ENCODE assay signal across 15 cellular contexts in genomic region chr12:18798445-18799139, GRCh38.
DNase-seq lines count a peak whose midpoint lies in the region; ATAC-seq, FAIRE-seq and TF ChIP-seq lines count a peak whose summit lies in the region.
"Had no signal": no experiment of that assay in that cellular context is flagged by ENCODE, and none has a peak within 500 bp of the region (broad histone marks: within the 10 kb centered on the region; RNA-seq: fewer than 3 reads in every experiment).

No MANE protein-coding gene starts in this region.

- H3K27ac ChIP-seq in kidney (ENCODE audit: low read depth in 2 of 2, low read length in 2 of 2), result peak overlapping the region; percentile 73 to 90
- H3K27ac ChIP-seq in sigmoid colon, result peak overlapping the region; percentile 35 to 72 (median 58)
- H3K27ac ChIP-seq in thyroid gland, result no peak overlapping the region
- H3K27ac ChIP-seq in lower lobe of right lung, result no peak overlapping the region

- no peaks in the 10 kb centered on the region for H3K36me3 ChIP-seq in kidney (ENCODE audit: control insufficient read depth in 1 of 2, insufficient read depth in 2 of 2, low read length in 2 of 2)
- no peaks in the 10 kb centered on the region for H3K36me3 ChIP-seq in sigmoid colon
- H3K36me3 ChIP-seq in thyroid gland, result no peaks in the 10 kb centered on the region
- H3K36me3 ChIP-seq in lower lobe of right lung, result no peaks in the 10 kb centered on the region

- no peak for ATAC-seq in GM18520 (IDR thresholded peaks at IDR 0.05; ENCODE audit: unreplicated experiment)
- no peak for ATAC-seq in lower lobe of right lung

- no peaks in the 10 kb centered on the region for H3K27me3 ChIP-seq in sigmoid colon
- H3K27me3 ChIP-seq in thyroid gland, result no peaks in the 10 kb centered on the region
- H3K27me3 ChIP-seq in lower lobe of right lung (ENCODE audit: low read depth), result no peaks in the 10 kb centered on the region

- H3K9me3 ChIP-seq in kidney (ENCODE audit: control insufficient read depth in 1 of 2, low read length in 2 of 2) (no peaks in the 10 kb centered on the region), sigmoid colon (no peaks in the 10 kb centered on the region), thyroid gland (no peaks in the 10 kb centered on the region), lower lobe of right lung (no peaks in the 10 kb centered on the region)

- intact Hi-C loops in kidney (cut with DNase I), result no loop called here
- intact Hi-C loops in sigmoid colon (cut with DNase I), result loop anchor here (2.0 kb wide), 1 partner anchor 38 kb away; no protein-coding TSS in a partner anchor
- intact Hi-C loops in thyroid gland (cut with DNase I), result no loop called here
- intact Hi-C loops in lower lobe of right lung (cut with DNase I), result no loop called here

- H3K4me3 ChIP-seq in choroid plexus epithelial cell (ENCODE audit: low read depth, low read length), result no peak overlapping the region
- H3K4me3 ChIP-seq in kidney (ENCODE audit: low read length in 2 of 2), result peak overlapping the region; percentile 70 to 71
- H3K4me3 ChIP-seq in sigmoid colon, result no peak overlapping the region
- no peak overlapping the region for H3K4me3 ChIP-seq in thyroid gland (replicated peaks in 1 of 3)
- H3K4me3 ChIP-seq in lower lobe of right lung, result no peak overlapping the region

- no peak for TF ChIP-seq CTCF in choroid plexus epithelial cell (conservative IDR thresholded peaks at IDR 0.05; ENCODE audit: low read depth, low read length)
- TF ChIP-seq CTCF in kidney (IDR thresholded peaks at IDR 0.05; ENCODE audit: borderline replicate concordance, extremely low read depth, insufficient read depth), result no peak
- TF ChIP-seq CTCF in sigmoid colon (IDR thresholded peaks at IDR 0.05), result no peak
- TF ChIP-seq CTCF in thyroid gland (IDR thresholded peaks at IDR 0.05), result no peak
- no peak for TF ChIP-seq CTCF in lower lobe of right lung (IDR thresholded peaks at IDR 0.05)

- peaks cover 0 to 3% of the 10 kb centered on the region in 2 donors for H3K4me1 ChIP-seq in kidney (ENCODE audit: control insufficient read depth in 1 of 2, insufficient read depth in 1 of 2, low read depth in 1 of 2, low read length in 2 of 2)
- H3K4me1 ChIP-seq in sigmoid colon, result peaks cover 0 to 22% (median 19%) of the 10 kb centered on the region in 4 donors
- no peaks in the 10 kb centered on the region for H3K4me1 ChIP-seq in thyroid gland
- no peaks in the 10 kb centered on the region for H3K4me1 ChIP-seq in lower lobe of right lung

- TF ChIP-seq EP300 in sigmoid colon (IDR thresholded peaks at IDR 0.05), result peak in 3 of 4 donors; percentile 4 to 32 (median 13)

- peak; percentile 14 for DNase-seq in GM03348 (ENCODE audit: low spot score)
- DNase-seq in choroid plexus epithelial cell (ENCODE audit: low read depth), result peak; percentile 18
- no peak for DNase-seq in kidney
- no peak for DNase-seq in sigmoid colon
- DNase-seq in thyroid gland, result no peak
- DNase-seq in lower lobe of right lung, result no peak
- DNase-seq in NCI-H2107 (lab: John Stamatoyannopoulos, UW), result no peak
- DNase-seq: activated CD4-positive, CD25-positive, alpha-beta regulatory T cell treated with anti-CD3 and anti-CD28 coated beads, Interleukin-2, amount 50 U/mL, for 72 hours; activated effector memory CD4-positive, alpha-beta T cell treated with anti-CD3 and anti-CD28 coated beads, Interleukin-2, amount 50 U/mL, for 16 hours; DMS153; NCI-H1092; NCI-H748 treated with DMSO at 0.1 percent for 48 hours; small intestine; stimulated activated naive CD4-positive, alpha-beta T cell had no signal

- H3K9ac ChIP-seq in kidney (ENCODE audit: low read length in 2 of 2), result peak overlapping the region in 1 of 2 donors; percentile 60

- peak; percentile 82 for FAIRE-seq in kidney (lab: Jason Lieb, UNC)
- FAIRE-seq: small intestine had no signal

- no peak for TF ChIP-seq POLR2A in sigmoid colon (IDR thresholded peaks at IDR 0.05)
- no peak for TF ChIP-seq POLR2A in thyroid gland (IDR thresholded peaks at IDR 0.05)

- WGBS in sigmoid colon, 2 donors, result 7 to 49% methylated on average over 3 of the region's 3 CpGs
- WGBS in thyroid gland, 2 donors, result 58 to 65% methylated on average over 3 of the region's 3 CpGs

Comparison
In these comparisons a context has a peak if more than half of its experiments do, and no peak if none do; other contexts are left out.
1. DNase-seq: peak in GM03348 (single experiment) and choroid plexus epithelial cell (single experiment); none in kidney (single experiment), sigmoid colon (single experiment), thyroid gland (0 of 2), lower lobe of right lung (single experiment) and NCI-H2107 (single experiment).
2. H3K4me3 ChIP-seq: peak in kidney (2 of 2); none in choroid plexus epithelial cell (single experiment), sigmoid colon (0 of 4), thyroid gland (0 of 3) and lower lobe of right lung (single experiment).
3. H3K27ac ChIP-seq: peak in kidney (2 of 2) and sigmoid colon (4 of 4); none in thyroid gland (0 of 3) and lower lobe of right lung (single experiment).